9 cellular contexts compared by ENCODE assay signal in the genomic region with DNA sequence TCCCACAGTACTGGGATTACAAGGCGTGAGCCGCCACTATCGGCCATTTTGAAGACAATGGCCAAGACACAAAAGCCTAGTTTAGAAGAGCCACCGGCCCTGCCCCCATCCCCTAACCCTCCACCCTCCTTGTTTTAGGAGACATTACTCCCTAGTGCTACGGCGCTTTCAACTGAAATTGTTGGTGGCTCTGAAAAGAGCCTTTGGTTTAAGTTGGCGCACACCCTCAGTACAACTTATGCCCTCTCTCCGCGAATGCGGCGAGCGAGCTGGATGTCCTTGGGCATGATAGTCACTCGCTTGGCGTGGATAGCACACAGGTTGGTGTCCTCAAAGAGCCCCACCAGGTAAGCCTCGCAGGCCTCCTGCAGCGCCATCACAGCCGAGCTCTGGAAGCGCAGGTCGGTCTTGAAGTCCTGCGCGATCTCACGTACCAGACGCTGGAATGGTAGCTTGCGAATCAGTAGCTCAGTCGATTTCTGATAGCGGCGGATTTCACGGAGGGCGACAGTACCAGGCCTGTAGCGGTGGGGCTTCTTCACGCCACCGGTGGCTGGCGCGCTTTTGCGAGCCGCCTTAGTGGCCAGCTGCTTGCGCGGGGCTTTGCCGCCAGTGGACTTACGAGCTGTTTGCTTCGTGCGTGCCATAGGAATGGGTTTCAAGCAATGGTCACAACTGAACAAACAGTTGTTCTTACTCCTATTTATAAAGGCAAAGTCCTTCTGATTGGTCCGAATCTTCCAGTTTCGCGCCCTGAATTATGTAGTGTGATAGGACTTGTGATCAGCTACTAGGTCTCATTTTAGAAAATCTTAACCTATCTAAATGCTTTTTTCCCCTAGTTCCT.
DNase-seq lines count a peak whose midpoint lies in the region; ATAC-seq and TF ChIP-seq lines count a peak whose summit lies in the region.
"Had no signal": no experiment of that assay in that cellular context is flagged by ENCODE, and none has a peak within 500 bp of the region (broad histone marks: within the 10 kb centered on the region; RNA-seq: fewer than 3 reads in every experiment).

No MANE protein-coding gene starts in this region.

- no peak for TF ChIP-seq EP300 in esophagus muscularis mucosa (IDR thresholded peaks at IDR 0.05)

- H3K27ac Mint-ChIP-seq in naive thymus-derived CD4-positive, alpha-beta T cell: peak overlapping the region; percentile 85 to 97 (median 94)

- ATAC-seq in HG03439 (IDR thresholded peaks at IDR 0.05; ENCODE audit: unreplicated experiment): peak; percentile 52
- peak; percentile 85 for ATAC-seq in naive thymus-derived CD4-positive, alpha-beta T cell
- ATAC-seq: HCT116 had no signal

- H3K36me3 Mint-ChIP-seq in naive thymus-derived CD4-positive, alpha-beta T cell: peaks cover 0 to 4% (median 0%) of the 10 kb centered on the region in 5 donors

- peak overlapping the region; percentile 75 for H3K4me3 ChIP-seq in AG10803 (ENCODE audit: low read length)
- H3K4me3 ChIP-seq in esophagus muscularis mucosa: peak overlapping the region; percentile 45 to 53 (median 50)
- peak overlapping the region; percentile 84 for H3K4me3 ChIP-seq in naive thymus-derived CD4-positive, alpha-beta T cell (ENCODE audit: low read length)
- peak overlapping the region; percentile 82 for H3K4me3 ChIP-seq in thymus (ENCODE audit: low read length)

- H3K27me3 ChIP-seq in esophagus muscularis mucosa: peaks cover 5 to 83% (median 45%) of the 10 kb centered on the region in 4 donors
- H3K27me3 ChIP-seq in naive thymus-derived CD4-positive, alpha-beta T cell (ENCODE audit: control insufficient read depth in 2 of 2, insufficient read depth in 2 of 2, low read length in 2 of 2): no peaks in the 10 kb centered on the region
- no peaks in the 10 kb centered on the region for H3K27me3 ChIP-seq in thymus (ENCODE audit: control insufficient read depth, insufficient read depth)

- H3K9me3 ChIP-seq in esophagus muscularis mucosa (no peaks in the 10 kb centered on the region), thymus (ENCODE audit: control insufficient read depth) (no peaks in the 10 kb centered on the region)
- no peaks in the 10 kb centered on the region for H3K9me3 ChIP-seq in naive thymus-derived CD4-positive, alpha-beta T cell (ENCODE audit: control insufficient read depth in 2 of 3, low read length in 3 of 3)

- H3K9me3 Mint-ChIP-seq in naive thymus-derived CD4-positive, alpha-beta T cell: no peaks in the 10 kb centered on the region

- WGBS in esophagus muscularis mucosa: 0% methylated on average over 21 of the region's 45 CpGs
- WGBS in thymus: under 1% methylated on average over 45 of the region's 45 CpGs

- H3K27ac ChIP-seq in esophagus muscularis mucosa (replicated peaks in 1 of 4) (peak overlapping the region; percentile 48 to 69 (median 59)), thymus (ENCODE audit: low read depth) (peak overlapping the region; percentile 99)
- peak overlapping the region; percentile 71 for H3K27ac ChIP-seq in naive thymus-derived CD4-positive, alpha-beta T cell (ENCODE audit: low read depth, low read length)

- H3K27me3 Mint-ChIP-seq in naive thymus-derived CD4-positive, alpha-beta T cell: no peaks in the 10 kb centered on the region

- H3K4me1 ChIP-seq in esophagus muscularis mucosa: peaks cover 0 to 21% (median 12%) of the 10 kb centered on the region in 4 donors
- peaks cover 4 to 19% of the 10 kb centered on the region in 2 donors for H3K4me1 ChIP-seq in naive thymus-derived CD4-positive, alpha-beta T cell (ENCODE audit: control insufficient read depth in 2 of 2, insufficient read depth in 2 of 2, low read length in 2 of 2)
- H3K4me1 ChIP-seq in thymus (ENCODE audit: control insufficient read depth, insufficient read depth, low read length): peaks cover 10% of the 10 kb centered on the region

- intact Hi-C loops in esophagus muscularis mucosa (cut with DNase I): no loop called here
- intact Hi-C loops in naive thymus-derived CD4-positive, alpha-beta T cell (cut with micrococcal nuclease): loop anchor here (1.0 to 2.0 kb wide), 9 partner anchors 10 to 75 kb away; a partner anchor contains a TSS

- CTCF ChIA-PET in naive thymus-derived CD4-positive, alpha-beta T cell (lab: Charles Lee): interaction anchor here (0.7 to 3.3 kb wide), 11 partner anchors 12 to 1623 kb away, joined by 3 to 49 read pairs (median 6); a partner anchor contains a TSS

- POLR2A ChIA-PET in naive thymus-derived CD4-positive, alpha-beta T cell (lab: Charles Lee): interaction anchor here (0.6 to 4.4 kb wide), 43 partner anchors 8 to 1643 kb away, joined by 3 to 75 read pairs (median 5); a partner anchor contains a TSS

- TF ChIP-seq POLR2A in GM19193 (IDR thresholded peaks at IDR 0.05; ENCODE audit: extremely low read depth, insufficient read depth, insufficient read length) (peak; percentile 99), esophagus muscularis mucosa (IDR thresholded peaks at IDR 0.05; ENCODE audit: low read depth) (no peak)

- peak; percentile 38 for TF ChIP-seq CTCF in AG10803 (conservative IDR thresholded peaks at IDR 0.05; ENCODE audit: low read length)
- peak in 1 of 3 experiments; percentile 23 for TF ChIP-seq CTCF in esophagus muscularis mucosa (IDR thresholded peaks at IDR 0.05)

- H3K4me3 Mint-ChIP-seq in naive thymus-derived CD4-positive, alpha-beta T cell: peak overlapping the region; percentile 88 to 100 (median 96)

- H3K36me3 ChIP-seq in esophagus muscularis mucosa (no peaks in the 10 kb centered on the region), thymus (ENCODE audit: control insufficient read depth, insufficient read depth) (no peaks in the 10 kb centered on the region)
- no peaks in the 10 kb centered on the region for H3K36me3 ChIP-seq in naive thymus-derived CD4-positive, alpha-beta T cell (ENCODE audit: control insufficient read depth in 2 of 3, insufficient read depth in 3 of 3, low read length in 3 of 3)

- peaks cover 20 to 48% (median 40%) of the 10 kb centered on the region in 7 donors for H3K4me1 Mint-ChIP-seq in naive thymus-derived CD4-positive, alpha-beta T cell

- peak; percentile 51 for DNase-seq in AG10803 (ENCODE audit: low read depth)
- peak; percentile 84 for DNase-seq in NOMO-1 treated with dmso at 0.1 percent for 144 hours (lab: John Stamatoyannopoulos, UW; ENCODE audit: unreplicated experiment)
- peak; percentile 52 for DNase-seq in activated T-cell treated with anti-CD3 and anti-CD28 coated beads for 24 hours (ENCODE audit: low read depth)
- no peak for DNase-seq in esophagus muscularis mucosa (ENCODE audit: extremely low spot score)
- peak; percentile 53 to 85 (median 80) for DNase-seq in naive thymus-derived CD4-positive, alpha-beta T cell
